ENCODE assay signal across 8 cellular contexts in the genomic region with DNA sequence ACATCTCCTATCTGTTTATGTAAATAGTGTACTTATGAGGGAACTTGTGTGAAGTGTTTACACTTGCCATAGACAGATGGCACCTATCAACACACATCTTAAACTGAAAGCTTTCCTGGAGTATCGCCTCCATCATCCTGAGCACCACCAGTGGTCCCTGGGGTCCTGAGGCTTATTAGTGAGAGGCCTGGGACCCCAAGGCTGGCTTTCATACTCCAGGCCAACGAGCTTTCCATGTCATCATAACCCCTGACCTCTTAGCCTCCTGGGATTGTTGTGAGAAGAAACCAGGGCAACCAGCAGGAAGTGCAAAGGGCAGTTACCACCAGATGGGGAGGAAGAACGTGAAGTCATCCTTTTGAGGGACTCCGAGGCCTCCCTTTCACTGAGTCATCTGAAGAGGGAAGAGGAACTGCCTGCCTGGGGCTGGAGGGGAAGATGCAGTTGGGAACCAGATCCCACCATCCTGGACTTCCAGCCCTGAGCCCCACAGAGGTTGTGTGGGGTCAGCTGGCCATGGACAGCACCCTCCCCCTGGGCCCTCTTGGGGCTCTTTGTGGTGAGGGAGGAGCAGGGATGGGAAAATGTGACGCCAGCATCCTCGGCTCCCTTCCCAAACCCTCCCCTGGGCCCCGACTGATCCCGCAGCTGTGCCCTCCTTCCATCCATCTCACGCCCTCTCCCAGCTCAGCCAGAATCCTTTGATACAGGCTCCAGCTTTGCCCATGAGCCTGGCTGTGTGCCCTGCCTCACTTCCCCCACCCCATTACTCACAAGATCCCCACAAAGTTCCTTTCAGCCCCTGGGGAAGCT.
DNase-seq lines count a peak whose midpoint lies in the region; ATAC-seq lines count a peak whose summit lies in the region.

No MANE protein-coding gene starts in this region.

- H3K27me3 Mint-ChIP-seq in effector memory CD8-positive, alpha-beta T cell, result peaks cover 9 to 14% of the 10 kb centered on the region in 2 donors

- peak overlapping the region in 1 of 2 donors; percentile 76 for H3K27ac Mint-ChIP-seq in effector memory CD8-positive, alpha-beta T cell

- H3K9me3 ChIP-seq in muscle layer of duodenum (ENCODE audit: control insufficient read depth in 1 of 2, low read length in 2 of 2), result no peaks in the 10 kb centered on the region

- no peak overlapping the region for H3K4me3 ChIP-seq in muscle layer of duodenum (ENCODE audit: low read depth in 1 of 2, low read length in 2 of 2)

- H3K36me3 ChIP-seq in muscle layer of duodenum (ENCODE audit: control insufficient read depth in 1 of 2, insufficient read depth in 2 of 2, low read length in 2 of 2), result peaks cover 0 to 5% of the 10 kb centered on the region in 2 donors

- H3K4me1 ChIP-seq in muscle layer of duodenum (ENCODE audit: control insufficient read depth in 1 of 2, insufficient read depth in 2 of 2, low read length in 2 of 2), result peaks cover 34 to 63% of the 10 kb centered on the region in 2 donors

- no peaks in the 10 kb centered on the region for H3K27me3 ChIP-seq in muscle layer of duodenum (ENCODE audit: low read depth, low read length)

- peak; percentile 62 for DNase-seq in Ammon's horn (ENCODE audit: low spot score)
- DNase-seq in NCI-H226, result peak; percentile 64
- DNase-seq in effector memory CD8-positive, alpha-beta T cell, result no peak
- no peak for DNase-seq in foreskin melanocyte
- no peak for DNase-seq in activated CD4-positive, alpha-beta T cell treated with anti-CD3 and anti-CD28 coated beads, Interleukin-2, amount 50 U/mL, for 4 hours

- H3K4me3 Mint-ChIP-seq in effector memory CD8-positive, alpha-beta T cell, result no peak overlapping the region

- H3K36me3 Mint-ChIP-seq in effector memory CD8-positive, alpha-beta T cell (ENCODE audit: insufficient read depth), result no peaks in the 10 kb centered on the region

- H3K27ac ChIP-seq in muscle layer of duodenum (ENCODE audit: low read length), result peak overlapping the region; percentile 71

- ATAC-seq in effector memory CD8-positive, alpha-beta T cell (replicated peaks), result peak; percentile 32
- no peak for ATAC-seq in GM18519 (IDR thresholded peaks at IDR 0.05; ENCODE audit: low FRiP score, unreplicated experiment)
- ATAC-seq in HG03571 (IDR thresholded peaks at IDR 0.05; ENCODE audit: unreplicated experiment), result no peak

- no peaks in the 10 kb centered on the region for H3K9me3 Mint-ChIP-seq in effector memory CD8-positive, alpha-beta T cell

- H3K4me1 Mint-ChIP-seq in effector memory CD8-positive, alpha-beta T cell (ENCODE audit: low read depth in 2 of 2), result peaks cover 6 to 11% of the 10 kb centered on the region in 2 donors

Comparison
In these comparisons a context has a peak if more than half of its experiments do, and no peak if none do; other contexts are left out.
1. DNase-seq: peak in Ammon's horn (single experiment) and NCI-H226 (single experiment); none in effector memory CD8-positive, alpha-beta T cell (0 of 3), foreskin melanocyte (single experiment) and activated CD4-positive, alpha-beta T cell treated with anti-CD3 and anti-CD28 coated beads, Interleukin-2, amount 50 U/mL, for 4 hours (0 of 2).